ENCODE assay signal across 13 cellular contexts in genomic region chr2:119689218-119689617, GRCh38. TPM values are rescaled to one million over a fixed set of nuclear protein-coding genes. Genes with fewer than 3 reads are reported as not detected.
DNase-seq lines count a peak whose midpoint lies in the region; ATAC-seq and TF ChIP-seq lines count a peak whose summit lies in the region.
"Had no signal": no experiment of that assay in that cellular context is flagged by ENCODE, and none has a peak within 500 bp of the region (broad histone marks: within the 10 kb centered on the region; RNA-seq: fewer than 3 reads in every experiment).

No MANE protein-coding gene starts in this region.

- ATAC-seq in activated CD8-positive, alpha-beta memory T cell treated with anti-CD3 and anti-CD28 coated beads, Interleukin-2, amount 10 ng/mL, durations not matched to agents 7 days and 5 days = no peak
- ATAC-seq in stimulated activated effector memory CD8-positive, alpha-beta T cell treated with anti-CD3 and anti-CD28 coated beads, Interleukin-12 subunit alpha, Interleukin-12 subunit beta, amount 100 ng/mL, for 72 hours = no peak
- ATAC-seq in natural killer cell = no peak
- ATAC-seq: HCT116 had no signal

- no peak overlapping the region for H3K4me3 Mint-ChIP-seq in activated CD8-positive, alpha-beta memory T cell treated with anti-CD3 and anti-CD28 coated beads, Interleukin-2, amount 10 ng/mL, durations not matched to agents 7 days and 5 days
- no peak overlapping the region for H3K4me3 Mint-ChIP-seq in stimulated activated effector memory CD8-positive, alpha-beta T cell treated with anti-CD3 and anti-CD28 coated beads, Interleukin-12 subunit alpha, Interleukin-12 subunit beta, amount 100 ng/mL, for 72 hours
- no peak overlapping the region for H3K4me3 Mint-ChIP-seq in natural killer cell

- DNase-seq in activated CD8-positive, alpha-beta memory T cell treated with anti-CD3 and anti-CD28 coated beads, Interleukin-2, amount 10 ng/mL, durations not matched to agents 7 days and 5 days = no peak
- DNase-seq in activated CD8-positive, alpha-beta memory T cell treated with anti-CD3 and anti-CD28 coated beads for 24 hours = no peak
- DNase-seq in mesenteric fat pad (ENCODE audit: low spot score) (peak; percentile 69), foreskin fibroblast (no peak), natural killer cell (no peak), NCI-H1436 (lab: John Stamatoyannopoulos, UW) (no peak)
- DNase-seq in stimulated activated effector memory CD8-positive, alpha-beta T cell treated with anti-CD3 and anti-CD28 coated beads, Interleukin-12 subunit alpha, Interleukin-12 subunit beta, amount 100 ng/mL, for 72 hours (ENCODE audit: low spot score in 2 of 2) = no peak
- DNase-seq: 8988T, AML-193, DMS 273 treated with DMSO at 0.1 percent for 48 hours, GM23248 had no signal

- CTCF ChIA-PET in activated CD8-positive, alpha-beta memory T cell treated with anti-CD3 and anti-CD28 coated beads, Interleukin-2, amount 10 ng/mL, durations not matched to agents 7 days and 5 days (lab: Charles Lee) = no interaction called here

- TF ChIP-seq CTCF in foreskin fibroblast (IDR thresholded peaks at IDR 0.05; ENCODE audit: low read depth, low read length) (no peak), natural killer cell (IDR thresholded peaks at IDR 0.05) (no peak)

- no peak overlapping the region for H3K4me3 ChIP-seq in foreskin fibroblast (ENCODE audit: low read depth in 1 of 2, low read length in 2 of 2)
- H3K4me3 ChIP-seq: BLaER1, GM23248 had no signal

- H3K4me1 Mint-ChIP-seq in activated CD8-positive, alpha-beta memory T cell treated with anti-CD3 and anti-CD28 coated beads, Interleukin-2, amount 10 ng/mL, durations not matched to agents 7 days and 5 days = no peaks in the 10 kb centered on the region
- H3K4me1 Mint-ChIP-seq in stimulated activated effector memory CD8-positive, alpha-beta T cell treated with anti-CD3 and anti-CD28 coated beads, Interleukin-12 subunit alpha, Interleukin-12 subunit beta, amount 100 ng/mL, for 72 hours = peaks cover 6% of the 10 kb centered on the region
- H3K4me1 Mint-ChIP-seq in natural killer cell = no peaks in the 10 kb centered on the region

- intact Hi-C loops in natural killer cell (cut with micrococcal nuclease) = no loop called here

- H3K27ac Mint-ChIP-seq in activated CD8-positive, alpha-beta memory T cell treated with anti-CD3 and anti-CD28 coated beads, Interleukin-2, amount 10 ng/mL, durations not matched to agents 7 days and 5 days = peak overlapping the region; percentile 18
- peak overlapping the region; percentile 36 for H3K27ac Mint-ChIP-seq in stimulated activated effector memory CD8-positive, alpha-beta T cell treated with anti-CD3 and anti-CD28 coated beads, Interleukin-12 subunit alpha, Interleukin-12 subunit beta, amount 100 ng/mL, for 72 hours
- no peak overlapping the region for H3K27ac Mint-ChIP-seq in natural killer cell

- H3K9me3 Mint-ChIP-seq in activated CD8-positive, alpha-beta memory T cell treated with anti-CD3 and anti-CD28 coated beads, Interleukin-2, amount 10 ng/mL, durations not matched to agents 7 days and 5 days (ENCODE audit: low read depth) = peaks cover 4% of the 10 kb centered on the region
- no peaks in the 10 kb centered on the region for H3K9me3 Mint-ChIP-seq in stimulated activated effector memory CD8-positive, alpha-beta T cell treated with anti-CD3 and anti-CD28 coated beads, Interleukin-12 subunit alpha, Interleukin-12 subunit beta, amount 100 ng/mL, for 72 hours
- H3K9me3 Mint-ChIP-seq in natural killer cell = no peaks in the 10 kb centered on the region

- H3K36me3 Mint-ChIP-seq in activated CD8-positive, alpha-beta memory T cell treated with anti-CD3 and anti-CD28 coated beads, Interleukin-2, amount 10 ng/mL, durations not matched to agents 7 days and 5 days = no peaks in the 10 kb centered on the region
- H3K36me3 Mint-ChIP-seq in stimulated activated effector memory CD8-positive, alpha-beta T cell treated with anti-CD3 and anti-CD28 coated beads, Interleukin-12 subunit alpha, Interleukin-12 subunit beta, amount 100 ng/mL, for 72 hours = peaks cover 13% of the 10 kb centered on the region
- no peaks in the 10 kb centered on the region for H3K36me3 Mint-ChIP-seq in natural killer cell

- no peaks in the 10 kb centered on the region for H3K27me3 Mint-ChIP-seq in activated CD8-positive, alpha-beta memory T cell treated with anti-CD3 and anti-CD28 coated beads, Interleukin-2, amount 10 ng/mL, durations not matched to agents 7 days and 5 days
- H3K27me3 Mint-ChIP-seq in natural killer cell (ENCODE audit: low read depth in 2 of 2) = no peaks in the 10 kb centered on the region

RNA-seq across cellular contexts. Expression of gene TMEM177, which starts 10.2 kb away (rescaled TPM):
- total RNA-seq in activated CD8-positive, alpha-beta memory T cell treated with anti-CD3 and anti-CD28 coated beads, Interleukin-2, amount 10 ng/mL, durations not matched to agents 7 days and 5 days = 10 to 100 TPM; 10.5 to 11.8 TPM
- total RNA-seq in mesenteric fat pad = 6.1 TPM
- 1 to 10 TPM; 1.2 to 2.8 (median 2.6) TPM for total RNA-seq in natural killer cell

Comparison
In these comparisons a context has a peak if more than half of its experiments do, and no peak if none do; other contexts are left out.
1. H3K27ac Mint-ChIP-seq: peak in activated CD8-positive, alpha-beta memory T cell treated with anti-CD3 and anti-CD28 coated beads, Interleukin-2, amount 10 ng/mL, durations not matched to agents 7 days and 5 days (single experiment) and stimulated activated effector memory CD8-positive, alpha-beta T cell treated with anti-CD3 and anti-CD28 coated beads, Interleukin-12 subunit alpha, Interleukin-12 subunit beta, amount 100 ng/mL, for 72 hours (single experiment); none in natural killer cell (0 of 2).